Comparison of ENCODE assay signal across 8 cellular contexts in the genomic region with DNA sequence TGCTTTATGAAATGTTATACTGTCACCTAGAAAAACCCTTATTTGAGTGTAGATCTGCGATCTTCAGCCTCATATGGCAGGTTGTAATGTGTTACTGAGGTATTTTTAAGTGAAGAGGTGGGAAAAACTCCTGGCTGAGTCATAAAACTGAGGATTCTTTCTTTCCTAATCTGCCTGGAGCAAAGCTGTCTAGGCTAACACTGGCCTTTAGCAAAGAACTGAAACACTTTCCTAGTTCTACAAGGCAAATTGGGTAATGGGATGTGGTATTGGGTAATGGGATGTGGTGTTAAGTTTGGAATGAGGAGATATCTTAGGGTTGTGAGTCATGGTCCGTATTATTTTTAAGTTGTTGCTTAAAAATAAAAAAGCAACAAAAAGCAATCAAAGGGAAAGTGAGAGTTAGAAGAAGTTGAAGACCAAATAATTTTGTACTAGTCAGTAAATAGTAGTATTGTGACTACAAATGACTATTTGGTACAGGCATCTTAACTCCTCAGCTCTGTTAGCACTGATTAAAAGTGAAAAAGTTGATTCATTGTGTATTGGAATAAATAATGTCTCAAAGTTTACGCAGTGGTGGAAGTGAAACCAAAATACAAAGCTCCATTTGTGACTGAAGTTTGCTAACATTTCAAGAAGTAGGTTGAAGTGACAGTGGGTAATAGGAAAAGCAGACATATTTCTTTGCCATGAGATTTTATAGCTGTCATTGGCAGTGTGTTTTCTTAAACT.
DNase-seq lines count a peak whose midpoint lies in the region; ATAC-seq and TF ChIP-seq lines count a peak whose summit lies in the region.

No MANE protein-coding gene starts in this region.

- peak overlapping the region in 2 of 3 donors; percentile 1 to 2 for H3K27ac Mint-ChIP-seq in CD4-positive, CD25-positive, alpha-beta regulatory T cell

- peak in 1 of 3 donors; percentile 35 for DNase-seq in CD4-positive, CD25-positive, alpha-beta regulatory T cell
- peak in 1 of 2 experiments; percentile 99 for DNase-seq in PC-9
- DNase-seq in iris pigment epithelial cell (ENCODE audit: low read depth): peak; percentile 88
- no peak for DNase-seq in BE2C
- DNase-seq in ureter (ENCODE audit: low spot score): no peak

- no peak for ATAC-seq in CD4-positive, CD25-positive, alpha-beta regulatory T cell (ENCODE audit: low read depth in 2 of 2)
- ATAC-seq in GM21723 (IDR thresholded peaks at IDR 0.05; ENCODE audit: unreplicated experiment) (peak; percentile 71), GM18873 (IDR thresholded peaks at IDR 0.05; ENCODE audit: low FRiP score, unreplicated experiment) (no peak), HG03108 (IDR thresholded peaks at IDR 0.05; ENCODE audit: unreplicated experiment) (no peak)

- intact Hi-C loops in PC-9 (cut with micrococcal nuclease; ENCODE audit: unreplicated experiment): no loop called here

- H3K4me2 ChIP-seq in PC-9: peak overlapping the region; percentile 77

- no peaks in the 10 kb centered on the region for H3K36me3 Mint-ChIP-seq in CD4-positive, CD25-positive, alpha-beta regulatory T cell

- TF ChIP-seq CTCF in PC-9 (conservative IDR thresholded peaks at IDR 0.05) (no peak), BE2C (IDR thresholded peaks at IDR 0.05; ENCODE audit: low read depth, low read length) (no peak)

- POLR2A ChIA-PET in PC-9 (lab: Charles Lee; ENCODE audit: unreplicated experiment): no interaction called here

- CTCF ChIA-PET in PC-9 (lab: Charles Lee): interaction anchor here (0.6 to 1.1 kb wide), 2 partner anchors 18 to 103 kb away, joined by 3 to 4 read pairs; no protein-coding TSS in a partner anchor

- H3K9me2 ChIP-seq in PC-9 (ENCODE audit: insufficient read depth): no peaks in the 10 kb centered on the region

- H3K27ac ChIP-seq in CD4-positive, CD25-positive, alpha-beta regulatory T cell (ENCODE audit: insufficient read depth, low read length, poor library complexity, severe bottlenecking): no peak overlapping the region
- peak overlapping the region; percentile 90 for H3K27ac ChIP-seq in PC-9

- H4K20me1 ChIP-seq in PC-9 (ENCODE audit: insufficient read depth): no peaks in the 10 kb centered on the region

- H3F3A ChIP-seq in PC-9 (ENCODE audit: insufficient read depth, low read depth): peaks cover 48% of the 10 kb centered on the region

- H3K27me3 ChIP-seq in CD4-positive, CD25-positive, alpha-beta regulatory T cell (ENCODE audit: control insufficient read depth, insufficient read depth, low read length): no peaks in the 10 kb centered on the region
- H3K27me3 ChIP-seq in PC-9 (ENCODE audit: insufficient read depth, low read depth) (no peaks in the 10 kb centered on the region), BE2C (no peaks in the 10 kb centered on the region)

- H3K4me3 ChIP-seq in CD4-positive, CD25-positive, alpha-beta regulatory T cell (ENCODE audit: low read depth, low read length): peak overlapping the region; percentile 45
- H3K4me3 ChIP-seq in PC-9 (peak overlapping the region; percentile 46), BE2C (ENCODE audit: low read depth, low read length) (no peak overlapping the region)

- no peaks in the 10 kb centered on the region for H3K9me3 ChIP-seq in CD4-positive, CD25-positive, alpha-beta regulatory T cell (ENCODE audit: control insufficient read depth in 2 of 2, low read length in 2 of 2)
- H3K9me3 ChIP-seq in PC-9 (ENCODE audit: insufficient read depth, low read depth): peaks cover 9% of the 10 kb centered on the region; the same call in 1 of the 2 replicates
- H3K9me3 ChIP-seq in BE2C: no peaks in the 10 kb centered on the region

- H3K27me3 Mint-ChIP-seq in CD4-positive, CD25-positive, alpha-beta regulatory T cell: no peaks in the 10 kb centered on the region

- H3K36me3 ChIP-seq in CD4-positive, CD25-positive, alpha-beta regulatory T cell (ENCODE audit: control insufficient read depth, insufficient read depth, low read length): no peaks in the 10 kb centered on the region
- H3K36me3 ChIP-seq in PC-9 (ENCODE audit: low read depth) (no peaks in the 10 kb centered on the region), BE2C (no peaks in the 10 kb centered on the region)

- H3K4me1 ChIP-seq in CD4-positive, CD25-positive, alpha-beta regulatory T cell (ENCODE audit: control insufficient read depth, insufficient read depth, low read length, poor library complexity, severe bottlenecking): peaks cover 4% of the 10 kb centered on the region
- peaks cover 79% of the 10 kb centered on the region for H3K4me1 ChIP-seq in PC-9 (replicated peaks; ENCODE audit: insufficient read depth)
- H3K4me1 ChIP-seq in BE2C: peaks cover 12% of the 10 kb centered on the region

- no peaks in the 10 kb centered on the region for H3K79me2 ChIP-seq in PC-9 (ENCODE audit: low read depth)

- no peak overlapping the region for H2AFZ ChIP-seq in PC-9

- H3K9me3 Mint-ChIP-seq in CD4-positive, CD25-positive, alpha-beta regulatory T cell: no peaks in the 10 kb centered on the region

- no TSS peak for BruUV-seq in PC-9 (replicated peaks; lab: Mats Ljungman, UMichigan)

- peaks cover 12 to 36% (median 30%) of the 10 kb centered on the region in 4 donors for H3K4me1 Mint-ChIP-seq in CD4-positive, CD25-positive, alpha-beta regulatory T cell

- peak overlapping the region in 2 of 4 donors; percentile 2 to 5 for H3K4me3 Mint-ChIP-seq in CD4-positive, CD25-positive, alpha-beta regulatory T cell
